ENCODE assay signal across 8 cellular contexts in the genomic region with DNA sequence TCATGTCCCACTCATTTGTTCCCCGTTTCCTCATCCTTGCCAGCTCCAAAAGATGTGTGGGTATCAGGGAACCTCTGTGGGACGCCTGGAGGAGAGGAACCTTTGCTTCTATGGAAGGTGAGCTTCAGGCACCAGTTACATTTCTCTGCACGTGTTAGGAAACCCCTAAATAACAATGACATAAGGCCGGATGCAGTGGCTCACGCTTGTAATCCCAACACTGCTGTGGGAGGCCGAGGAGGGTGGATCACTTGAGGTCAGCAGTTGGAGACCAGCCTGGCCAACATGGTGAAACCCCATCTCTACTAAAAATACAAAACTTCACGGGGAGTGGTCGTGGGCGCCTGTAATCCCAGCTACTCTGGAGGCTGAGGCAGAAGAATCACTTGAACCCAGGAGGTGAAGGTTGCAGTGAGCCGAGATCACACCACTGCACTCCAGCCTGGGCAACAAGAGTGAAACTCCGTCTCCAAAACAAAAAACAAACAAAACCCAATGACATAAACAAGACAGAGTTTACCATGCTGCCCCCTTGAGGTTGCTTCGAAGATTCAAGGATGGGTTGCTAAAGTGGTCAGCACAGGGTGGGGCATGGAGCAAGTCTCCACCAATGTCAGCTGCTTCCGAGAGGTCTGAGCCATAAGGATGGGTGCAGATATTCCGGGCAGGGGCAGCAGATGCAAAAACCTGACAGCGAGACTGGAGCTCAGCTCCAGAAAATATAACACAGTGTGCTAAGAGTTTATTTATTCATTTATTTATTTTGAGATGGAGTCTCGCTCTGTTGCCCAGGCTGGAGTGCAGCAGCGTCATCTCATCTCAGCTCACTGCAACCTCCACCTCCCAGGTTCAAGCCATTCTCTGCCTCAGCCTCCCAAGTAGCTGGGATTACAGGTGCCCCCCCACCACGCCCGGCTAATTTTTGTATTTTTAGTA. TPM values are rescaled to one million over a fixed set of nuclear protein-coding genes. Genes with fewer than 3 reads are reported as not detected.
DNase-seq lines count a peak whose midpoint lies in the region; FAIRE-seq and TF ChIP-seq lines count a peak whose summit lies in the region.
"Not testable (repeated sequence)": the region's sequence is repeated elsewhere in the genome, so short reads cannot be mapped to it uniquely, and the experiment has no call there.
"Had no signal": no experiment of that assay in that cellular context is flagged by ENCODE, and none has a peak within 500 bp of the region (broad histone marks: within the 10 kb centered on the region; RNA-seq: fewer than 3 reads in every experiment).

No MANE protein-coding gene starts in this region.

- not testable (repeated sequence) for H3K4me3 ChIP-seq in coronary artery, hepatocyte
- H3K4me3 ChIP-seq in osteoblast (ENCODE audit: insufficient read depth, low read length), result peak overlapping the region; percentile 13

- FAIRE-seq in G401.6 (lab: Jason Lieb, UNC), result peak; percentile 82

- H4K20me1 ChIP-seq in hepatocyte (ENCODE audit: insufficient read depth, poor library complexity, severe bottlenecking); osteoblast (ENCODE audit: insufficient read depth, low read length): not testable (repeated sequence)

- DNase-seq in NOMO-1 treated with DMSO at 0.1 percent for 48 hours (lab: John Stamatoyannopoulos, UW; ENCODE audit: unreplicated experiment) (peak; percentile 37), hepatocyte (ENCODE audit: low spot score) (peak; percentile 72), osteoblast (ENCODE audit: insufficient read length, low spot score, missing footprints) (peak; percentile 92)
- peak; percentile 29 for DNase-seq in activated CD4-positive, alpha-beta T cell treated with anti-CD3 and anti-CD28 coated beads, Interleukin-2, amount 50 U/mL, for 1 hour
- not testable (repeated sequence) for DNase-seq in coronary artery (ENCODE audit: low spot score)

- H3K27ac Mint-ChIP-seq in IgD-negative memory B cell, result peak overlapping the region; percentile 88 to 98 (median 97)

- H2AFZ ChIP-seq in hepatocyte, result not testable (repeated sequence)
- H2AFZ ChIP-seq in osteoblast (ENCODE audit: low read length), result peak overlapping the region; percentile 77

- H3K27ac ChIP-seq in coronary artery (peak overlapping the region in 1 of 2 donors; percentile 41), osteoblast (ENCODE audit: low read depth, low read length) (peak overlapping the region; percentile 33)
- not testable (repeated sequence) for H3K27ac ChIP-seq in hepatocyte

- 78% methylated on average over 19 of the region's 19 CpGs for WGBS in hepatocyte (ENCODE audit: low lambda C conversion rate, missing lambda C conversion rate)

- peak overlapping the region in 3 of 4 donors; percentile 7 to 80 (median 34) for H3K4me3 Mint-ChIP-seq in IgD-negative memory B cell

- not testable (repeated sequence) for H3K36me3 Mint-ChIP-seq in IgD-negative memory B cell

- peaks cover 10 to 16% (median 13%) of the 10 kb centered on the region in 3 donors for H3K4me1 Mint-ChIP-seq in IgD-negative memory B cell

- H3K36me3 ChIP-seq in hepatocyte (replicated peaks; ENCODE audit: insufficient read depth, low read depth); osteoblast (ENCODE audit: insufficient read depth, low read length): not testable (repeated sequence)

- not testable (repeated sequence) for H3K9me3 Mint-ChIP-seq in IgD-negative memory B cell

- H3K9me3 ChIP-seq in hepatocyte (ENCODE audit: low read depth); osteoblast (ENCODE audit: low read depth, low read length): not testable (repeated sequence)

- not testable (repeated sequence) for H3K9me2 ChIP-seq in hepatocyte (replicated peaks; ENCODE audit: insufficient read depth)

- not testable (repeated sequence) for H3K27me3 ChIP-seq in hepatocyte; osteoblast (ENCODE audit: insufficient read depth, low read length)

- H3K4me1 ChIP-seq in hepatocyte (ENCODE audit: insufficient read depth); osteoblast (ENCODE audit: insufficient read depth, low read length): not testable (repeated sequence)

- H3K4me2 ChIP-seq in hepatocyte, result not testable (repeated sequence)
- H3K4me2 ChIP-seq in osteoblast (ENCODE audit: insufficient read depth, low read length), result peak overlapping the region; percentile 34

- H3K27me3 Mint-ChIP-seq in IgD-negative memory B cell, result not testable (repeated sequence)

- H3K79me2 ChIP-seq in hepatocyte; osteoblast (ENCODE audit: insufficient read depth, low read length): not testable (repeated sequence)

- TF ChIP-seq CTCF in coronary artery (IDR thresholded peaks at IDR 0.05) (peak; percentile 21), hepatocyte (IDR thresholded peaks at IDR 0.05; ENCODE audit: poor library complexity) (peak; percentile 52), osteoblast (IDR thresholded peaks at IDR 0.05; ENCODE audit: extremely low read depth, low read depth, low read length) (peak; percentile 58)

RNA-seq across cellular contexts. Expression of gene IL27RA, which starts 11.4 kb away (rescaled TPM):
- polyA plus RNA-seq in IgD-negative memory B cell, result 58.3 TPM
- total RNA-seq in hepatocyte, result 1.9 and 2.0 TPM in 2 replicates
- polyA plus RNA-seq in hepatocyte, result 1.7 and 2.3 TPM in 2 replicates
- 1.1 and 1.2 TPM in 2 replicates for total RNA-seq in osteoblast

RNA-seq across cellular contexts. Expression of gene RLN3, which starts 15.0 kb away (rescaled TPM):
- polyA plus RNA-seq in IgD-negative memory B cell (0.65 TPM), hepatocyte (not detected in 2 replicates)
- total RNA-seq in hepatocyte (not detected in 2 replicates), osteoblast (not detected in 2 replicates)
- total RNA-seq: cardiac septum had no signal

RNA-seq across cellular contexts. Expression of gene PALM3, which starts 18.9 kb away (rescaled TPM):
- polyA plus RNA-seq in IgD-negative memory B cell (not detected), hepatocyte (2.3 and 3.4 TPM in 2 replicates)
- total RNA-seq in hepatocyte (2.1 and 2.3 TPM in 2 replicates), osteoblast (not detected in 2 replicates)

RNA-seq across cellular contexts. Expression of gene MISP3, which starts 29.6 kb away (rescaled TPM):
- polyA plus RNA-seq in IgD-negative memory B cell (0.16 TPM), hepatocyte (12.5 and 13.1 TPM in 2 replicates)
- total RNA-seq in hepatocyte (3.7 and 4.9 TPM in 2 replicates), osteoblast (0.59 and 1.1 TPM in 2 replicates)

RNA-seq across cellular contexts. Expression of gene RFX1, which starts 36.8 kb away (rescaled TPM):
- polyA plus RNA-seq in IgD-negative memory B cell (3.7 TPM), hepatocyte (2.4 and 4.1 TPM in 2 replicates)
- total RNA-seq in hepatocyte (2.2 and 4.2 TPM in 2 replicates), osteoblast (2.4 and 2.5 TPM in 2 replicates)
